In the genomic region with DNA sequence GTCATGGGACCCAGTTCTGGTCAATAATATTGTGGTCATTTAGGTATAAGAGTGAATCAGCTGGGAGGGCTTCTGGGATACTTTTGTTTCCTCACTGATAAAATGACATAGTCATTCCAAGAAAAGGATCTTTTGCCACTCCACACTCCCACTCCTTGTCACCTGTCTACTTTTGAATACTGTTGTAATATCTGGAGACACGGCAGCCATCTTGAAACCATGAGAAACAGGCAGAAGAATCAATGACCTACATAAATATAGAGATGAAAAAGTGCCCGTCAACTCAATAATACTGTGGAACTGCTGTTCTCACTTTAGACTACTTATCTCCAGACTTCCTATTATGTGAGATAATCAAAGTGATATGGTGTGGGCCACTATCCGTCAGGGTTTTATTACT, we compare ENCODE assay signal across 3 cellular contexts.
TF ChIP-seq lines count a peak whose summit lies in the region.

No MANE protein-coding gene starts in this region.

TF ChIP-seq in SK-N-SH, 30 proteins besides CTCF, POLR2A, EP300 and RAD21:
- TF ChIP-seq GABPA (IDR thresholded peaks at IDR 0.05; ENCODE audit: low read depth) (no peak), TCF12 (IDR thresholded peaks at IDR 0.05) (no peak), EZH2phosphoT487 (IDR thresholded peaks at IDR 0.05; ENCODE audit: borderline replicate concordance, low read depth) (no peak), TAF1 (IDR thresholded peaks at IDR 0.05; ENCODE audit: borderline replicate concordance, low read depth, low read length) (no peak), RFX5 (IDR thresholded peaks at IDR 0.05; ENCODE audit: low read length) (no peak), ZBTB33 (IDR thresholded peaks at IDR 0.05; ENCODE audit: borderline replicate concordance, low read depth) (no peak), ELF1 (IDR thresholded peaks at IDR 0.05) (no peak), MAX (IDR thresholded peaks at IDR 0.05; ENCODE audit: low read depth) (no peak), SIN3A (IDR thresholded peaks at IDR 0.05; ENCODE audit: borderline replicate concordance, low read depth, low read length) (no peak)

TF ChIP-seq in SK-N-SH treated with all-trans-retinoic acid at 6 μM for 48 hours, 23 proteins besides CTCF, POLR2A, EP300 and RAD21:
- no peak for TF ChIP-seq GLIS3 (CRISPR knock-in tag; IDR thresholded peaks at IDR 0.05)
- no peak for TF ChIP-seq ARNTL (CRISPR knock-in tag; IDR thresholded peaks at IDR 0.05; ENCODE audit: borderline replicate concordance, low read depth)
- no peak for TF ChIP-seq BACH2 (CRISPR knock-in tag; IDR thresholded peaks at IDR 0.05; ENCODE audit: borderline replicate concordance)
- TF ChIP-seq CSRNP3 (CRISPR knock-in tag; IDR thresholded peaks at IDR 0.05), result no peak
- TF ChIP-seq TSHZ2 (CRISPR knock-in tag; IDR thresholded peaks at IDR 0.05), result no peak
- no peak for TF ChIP-seq ZNF565 (CRISPR knock-in tag; conservative IDR thresholded peaks at IDR 0.05; ENCODE audit: low read depth)
- no peak for TF ChIP-seq ZFP30 (CRISPR knock-in tag; IDR thresholded peaks at IDR 0.05)

TF ChIP-seq in K562, 482 proteins besides CTCF, POLR2A, EP300 and RAD21:
- TF ChIP-seq ZBTB17 (CRISPR knock-in tag; IDR thresholded peaks at IDR 0.05) (peak; percentile 54; the same call in 1 of the 2 replicates), YY1 (IDR thresholded peaks at IDR 0.05; ENCODE audit: borderline replicate concordance in 1 of 3, control insufficient read depth in 1 of 3, extremely low read depth in 1 of 3, insufficient read depth in 3 of 3, insufficient read length in 1 of 3, insufficient replicate concordance in 2 of 3, low read depth in 1 of 3, low read length in 2 of 3) (peak in 1 of 3 experiments; percentile 59), NFIX (CRISPR knock-in tag; IDR thresholded peaks at IDR 0.05; ENCODE audit: low read depth) (no peak)
